Comparison of ENCODE assay signal across 23 cellular contexts in genomic region chr6:125671323-125671722, GRCh38.
DNase-seq lines count a peak whose midpoint lies in the region; ATAC-seq, FAIRE-seq and TF ChIP-seq lines count a peak whose summit lies in the region.
"Had no signal": no experiment of that assay in that cellular context is flagged by ENCODE, and none has a peak within 500 bp of the region (broad histone marks: within the 10 kb centered on the region; RNA-seq: fewer than 3 reads in every experiment).

No MANE protein-coding gene starts in this region.

- intact Hi-C loops in K562 (cut with micrococcal nuclease): no loop called here
- intact Hi-C loops in pancreas (cut with DNase I): no loop called here
- intact Hi-C loops in Right ventricle myocardium inferior (cut with DNase I): loop anchor here (5.0 kb wide), 1 partner anchor 74 kb away; no protein-coding TSS in a partner anchor

- POLR2A ChIA-PET in K562 (lab: Yijun Ruan, JAX): interaction anchor here (1.7 kb wide), 1 partner anchor 8 kb away, joined by 9 read pairs; no protein-coding TSS in a partner anchor

- H3K9me1 ChIP-seq in K562 (ENCODE audit: control insufficient read depth, insufficient read depth, low read length): no peaks in the 10 kb centered on the region

- H3F3A ChIP-seq in GM23338 (replicated peaks; ENCODE audit: low read depth) (no peaks in the 10 kb centered on the region), smooth muscle cell (ENCODE audit: low read depth) (peaks cover 3% of the 10 kb centered on the region)

- H3K79me2 ChIP-seq in GM23338 (replicated peaks; ENCODE audit: insufficient read depth) (no peaks in the 10 kb centered on the region), K562 (ENCODE audit: control insufficient read depth, insufficient read depth, low read length) (no peaks in the 10 kb centered on the region), smooth muscle cell (ENCODE audit: low read depth) (no peaks in the 10 kb centered on the region)

- H3K9me3 Mint-ChIP-seq in GM23338: peaks cover 2% of the 10 kb centered on the region; the same call in 1 of the 3 replicates
- H3K9me3 Mint-ChIP-seq: CD8-positive, alpha-beta memory T cell; HFFc6 had no signal

- H3K27me3 Mint-ChIP-seq in GM23338 (ENCODE audit: insufficient read depth, low read depth, poor library complexity): peaks cover 2% of the 10 kb centered on the region
- H3K27me3 Mint-ChIP-seq: CD4-positive, CD25-positive, alpha-beta regulatory T cell had no signal

- peaks cover 8% of the 10 kb centered on the region for H3K9me2 ChIP-seq in GM23338 (ENCODE audit: insufficient read depth)

- CTCF ChIA-PET in K562 (lab: Yijun Ruan, JAX; ENCODE audit: low intra/inter-chr PET ratio): no interaction called here

- ATAC-seq in GM23338: no peak
- no peak for ATAC-seq in K562
- ATAC-seq in pancreas: no peak
- no peak for ATAC-seq in GM21360 (IDR thresholded peaks at IDR 0.05; ENCODE audit: unreplicated experiment)
- ATAC-seq in Right ventricle myocardium inferior: no peak
- ATAC-seq: HCT116 had no signal

- TF ChIP-seq CTCF in GM23338 (conservative IDR thresholded peaks at IDR 0.05; ENCODE audit: low read depth in 2 of 2) (no peak), K562 (IDR thresholded peaks at IDR 0.05 in 2 of 3, conservative IDR thresholded peaks at IDR 0.05 in 1 of 3; ENCODE audit: insufficient read depth in 2 of 3, low read depth in 1 of 3, low read length in 3 of 3) (no peak), pancreas (IDR thresholded peaks at IDR 0.05) (no peak), smooth muscle cell (IDR thresholded peaks at IDR 0.05; ENCODE audit: borderline replicate concordance, insufficient read depth, poor library complexity, severe bottlenecking) (no peak)

- H3K36me3 Mint-ChIP-seq in GM23338 (ENCODE audit: low read depth): peaks cover 20% of the 10 kb centered on the region; the same call in 2 of the 3 replicates
- H3K36me3 Mint-ChIP-seq: CD4-positive, CD25-positive, alpha-beta regulatory T cell; CD8-positive, alpha-beta memory T cell had no signal

- BruUV-seq in K562 (replicated peaks; lab: Mats Ljungman, UMichigan): no TSS peak

- TF ChIP-seq RAD21 in K562 (CRISPR knock-in tag; conservative IDR thresholded peaks at IDR 0.05 in 1 of 2, IDR thresholded peaks at IDR 0.05 in 1 of 2): no peak

- no peaks in the 10 kb centered on the region for H3K27me3 ChIP-seq in GM23338 (ENCODE audit: insufficient read depth)
- H3K27me3 ChIP-seq in K562 (ENCODE audit: control insufficient read depth in 2 of 2, insufficient read depth in 2 of 2, low read length in 2 of 2): peaks cover 4 to 6% of the 10 kb centered on the region in 2 experiments; a peak in 3 of 5 replicates
- H3K27me3 ChIP-seq in pancreas: no peaks in the 10 kb centered on the region
- H3K27me3 ChIP-seq in smooth muscle cell (ENCODE audit: low read depth): no peaks in the 10 kb centered on the region
- H3K27me3 ChIP-seq: BE2C had no signal

- FAIRE-seq in K562 (lab: Jason Lieb, UNC) (no peak), pancreas (lab: Jason Lieb, UNC) (peak; percentile 34)
- FAIRE-seq: D721Med, G401.6, GM12891, GM19239, H54 had no signal

- H3K9ac ChIP-seq in K562 (ENCODE audit: insufficient read depth in 1 of 2, low read depth in 2 of 2, low read length in 2 of 2) (no peak overlapping the region), smooth muscle cell (ENCODE audit: low read depth) (no peak overlapping the region)
- H3K9ac ChIP-seq: GM23248 had no signal

- H3K4me1 Mint-ChIP-seq in GM23338: peaks cover 23% of the 10 kb centered on the region
- H3K4me1 Mint-ChIP-seq: CD4-positive, CD25-positive, alpha-beta regulatory T cell; CD8-positive, alpha-beta memory T cell had no signal

- H3K36me3 ChIP-seq in GM23338 (ENCODE audit: insufficient read depth) (no peaks in the 10 kb centered on the region; the same call in 1 of the 2 replicates), K562 (ENCODE audit: control insufficient read depth, insufficient read depth, low read length) (no peaks in the 10 kb centered on the region), pancreas (no peaks in the 10 kb centered on the region), smooth muscle cell (ENCODE audit: low read depth) (no peaks in the 10 kb centered on the region)
- H3K36me3 ChIP-seq: BE2C had no signal

- in situ Hi-C loops in K562 (cut with MboI): no loop called here

- H3K4me2 ChIP-seq in GM23338: peak overlapping the region; percentile 58
- no peak overlapping the region for H3K4me2 ChIP-seq in K562 (ENCODE audit: insufficient read depth, low read length)
- H3K4me2 ChIP-seq in smooth muscle cell: no peak overlapping the region

- peaks cover 15% of the 10 kb centered on the region; the same call in 1 of the 2 replicates for H3K4me1 ChIP-seq in GM23338 (ENCODE audit: insufficient read depth)
- no peaks in the 10 kb centered on the region for H3K4me1 ChIP-seq in K562 (replicated peaks in 1 of 2; ENCODE audit: control insufficient read depth in 2 of 2, insufficient read depth in 2 of 2, low read length in 2 of 2)
- no peaks in the 10 kb centered on the region for H3K4me1 ChIP-seq in pancreas
- peaks cover 12% of the 10 kb centered on the region for H3K4me1 ChIP-seq in smooth muscle cell (ENCODE audit: low read depth)
- H3K4me1 ChIP-seq: BE2C had no signal

- 4% methylated on average over 1 of the region's 1 CpG for WGBS in K562 (ENCODE audit: insufficient coverage, low coverage, missing lambda C conversion rate)
- 31 to 48% methylated on average over 1 of the region's 1 CpG for WGBS in pancreas, 2 donors
- 59% methylated on average over 1 of the region's 1 CpG for WGBS in smooth muscle cell (ENCODE audit: low lambda C conversion rate)

- DNase-seq in GM23338 (ENCODE audit: low spot score): no peak
- DNase-seq in K562 (ENCODE audit: extremely low read depth in 1 of 4, low spot score in 3 of 4): no peak
- DNase-seq in pancreas: no peak
- DNase-seq in smooth muscle cell (lab: John Stamatoyannopoulos, UW; ENCODE audit: unreplicated experiment): no peak
- DNase-seq in effector CD4-positive, alpha-beta T cell: no peak
- DNase-seq in mucosa of gallbladder (ENCODE audit: low spot score): no peak
- no peak for DNase-seq in Right ventricle myocardium inferior (ENCODE audit: missing footprints)
- DNase-seq: ACHN; BE2C; CD4-positive, CD25-positive, alpha-beta regulatory T cell; CD8-positive, alpha-beta memory T cell; COR-L47; HFFc6; IMR-90; KBM-7 had no signal

- H4K20me1 ChIP-seq in GM23338 (replicated peaks; ENCODE audit: insufficient read depth) (no peaks in the 10 kb centered on the region), K562 (replicated peaks; ENCODE audit: control insufficient read depth, insufficient read depth, low read length) (no peaks in the 10 kb centered on the region), smooth muscle cell (ENCODE audit: low read depth) (no peaks in the 10 kb centered on the region)

- no peak overlapping the region for H3K4me3 Mint-ChIP-seq in GM23338
- H3K4me3 Mint-ChIP-seq: CD4-positive, CD25-positive, alpha-beta regulatory T cell; CD8-positive, alpha-beta memory T cell; HFFc6 had no signal

- no peak for TF ChIP-seq EP300 in K562 (IDR thresholded peaks at IDR 0.05; ENCODE audit: low read length)

- H3K4me3 ChIP-seq in GM23338 (no peak overlapping the region), K562 (no peak overlapping the region), pancreas (no peak overlapping the region), smooth muscle cell (no peak overlapping the region)
- H3K4me3 ChIP-seq: GM23248 had no signal

- H2AFZ ChIP-seq in GM23338 (no peak overlapping the region), K562 (ENCODE audit: low read depth, low read length) (no peak overlapping the region), smooth muscle cell (ENCODE audit: low read depth) (peak overlapping the region; percentile 79)
- H2AFZ ChIP-seq: GM23248 had no signal

- no peak overlapping the region for H3K27ac Mint-ChIP-seq in GM23338
- H3K27ac Mint-ChIP-seq: CD4-positive, CD25-positive, alpha-beta regulatory T cell; CD8-positive, alpha-beta memory T cell; HFFc6 had no signal

- TF ChIP-seq POLR2A in K562 (conservative IDR thresholded peaks at IDR 0.05): no peak

- no peak overlapping the region for H3K27ac ChIP-seq in GM23338 (ENCODE audit: low read depth)
- H3K27ac ChIP-seq in K562 (ENCODE audit: extremely low read depth, low read depth, low read length): no peak overlapping the region
- H3K27ac ChIP-seq in pancreas: no peak overlapping the region
- peak overlapping the region; percentile 65 for H3K27ac ChIP-seq in smooth muscle cell (ENCODE audit: low read depth)
- H3K27ac ChIP-seq: GM23248 had no signal

- H3K9me3 ChIP-seq in K562 (replicated peaks; ENCODE audit: control insufficient read depth, insufficient read depth, low read depth, low read length): no peaks in the 10 kb centered on the region
- H3K9me3 ChIP-seq in pancreas: no peaks in the 10 kb centered on the region
- H3K9me3 ChIP-seq in smooth muscle cell (replicated peaks; ENCODE audit: low read depth): no peaks in the 10 kb centered on the region
- H3K9me3 ChIP-seq: BE2C had no signal

TF ChIP-seq in GM23338, 12 proteins besides CTCF, POLR2A, EP300 and RAD21 (continues in another document):
- TF ChIP-seq POLR2AphosphoS5 (IDR thresholded peaks at IDR 0.05; ENCODE audit: low read depth) (no peak), CREB1 (CRISPR knock-in tag; IDR thresholded peaks at IDR 0.05; ENCODE audit: low read depth) (no peak)

TF ChIP-seq in K562, 482 proteins besides CTCF, POLR2A, EP300 and RAD21 (continues in another document):
- no peak for TF ChIP-seq ARID3A (IDR thresholded peaks at IDR 0.05; ENCODE audit: borderline replicate concordance, low read depth, low read length)
- TF ChIP-seq DACH1 (IDR thresholded peaks at IDR 0.05; ENCODE audit: partially characterized antibody): no peak
- no peak for TF ChIP-seq FOXJ2 (tag; IDR thresholded peaks at IDR 0.05)
- TF ChIP-seq ERF (CRISPR knock-in tag; IDR thresholded peaks at IDR 0.05): no peak
- TF ChIP-seq MAFK (IDR thresholded peaks at IDR 0.05; ENCODE audit: low read length): no peak; the same call in 1 of the 2 replicates
- TF ChIP-seq C11orf30 (IDR thresholded peaks at IDR 0.05; ENCODE audit: low read depth): peak; percentile 74; the same call in 1 of the 2 replicates
- TF ChIP-seq ZNF316 (IDR thresholded peaks at IDR 0.05): peak; percentile 87
- no peak for TF ChIP-seq ZNF699 (CRISPR knock-in tag; IDR thresholded peaks at IDR 0.05; ENCODE audit: insufficient replicate concordance)
- TF ChIP-seq ZNF354B (CRISPR knock-in tag; IDR thresholded peaks at IDR 0.05): no peak
